In genomic region chr7:158704524-158705233, GRCh38 we compare ENCODE assay signal across 8 cellular contexts. TPM values are rescaled to one million over a fixed set of nuclear protein-coding genes. Genes with fewer than 3 reads are reported as not detected.
DNase-seq lines count a peak whose midpoint lies in the region; ATAC-seq and TF ChIP-seq lines count a peak whose summit lies in the region.

Gene NCAPG2, minus strand, starts transcription at chr7:158704804. Its CDS starts 2,905 bp downstream, at chr7:158701899.

- H3K4me1 ChIP-seq in ovary (ENCODE audit: insufficient read depth), result peaks cover 1% of the 10 kb centered on the region
- peaks cover 0 to 6% of the 10 kb centered on the region in 2 donors for H3K4me1 ChIP-seq in thyroid gland

- H3K27me3 Mint-ChIP-seq in activated naive CD8-positive, alpha-beta T cell treated with anti-CD3 and anti-CD28 coated beads for 36 hours, result no peaks in the 10 kb centered on the region

- no peak for TF ChIP-seq EP300 in ovary (IDR thresholded peaks at IDR 0.05)

- no peaks in the 10 kb centered on the region for H3K36me3 ChIP-seq in ovary
- no peaks in the 10 kb centered on the region for H3K36me3 ChIP-seq in thyroid gland

- peak within 1 kb of the TSS; percentile 90 for H3K27ac Mint-ChIP-seq in activated naive CD8-positive, alpha-beta T cell treated with anti-CD3 and anti-CD28 coated beads for 36 hours

- H3K4me3 Mint-ChIP-seq in activated naive CD8-positive, alpha-beta T cell treated with anti-CD3 and anti-CD28 coated beads for 36 hours, result peak within 1 kb of the TSS; percentile 85

- peaks cover 31% of the 10 kb centered on the region for H3K36me3 Mint-ChIP-seq in activated naive CD8-positive, alpha-beta T cell treated with anti-CD3 and anti-CD28 coated beads for 36 hours

- H3K9me3 ChIP-seq in ovary (no peaks in the 10 kb centered on the region), thyroid gland (no peaks in the 10 kb centered on the region)

- intact Hi-C loops in head of caudate nucleus (cut with DNase I) (loop anchor here (2.0 to 10.0 kb wide), 2 partner anchors 124 to 150 kb away; partner anchors contain the start of genes DYNC2I1 and ESYT2), ovary (cut with DNase I) (loop anchor here in 2 of 4 donors (2.0 to 10.0 kb wide), 3 partner anchors 130 to 273 kb away; no protein-coding TSS in a partner anchor), thyroid gland (cut with DNase I) (loop anchor here (5.0 to 10.0 kb wide), 2 partner anchors 130 to 273 kb away; no protein-coding TSS in a partner anchor)

- H3K27me3 ChIP-seq in ovary, result no peaks in the 10 kb centered on the region
- H3K27me3 ChIP-seq in thyroid gland, result no peaks in the 10 kb centered on the region

- peak; percentile 97 for DNase-seq in NCI-H1105 (lab: John Stamatoyannopoulos, UW)
- peak; percentile 95 for DNase-seq in SKM-1 treated with dmso at 0.1 percent for 144 hours (lab: John Stamatoyannopoulos, UW; ENCODE audit: unreplicated experiment)
- DNase-seq in activated naive CD8-positive, alpha-beta T cell treated with anti-CD3 and anti-CD28 coated beads for 36 hours, result peak; percentile 98
- DNase-seq in head of caudate nucleus, result peak; percentile 93 to 99 (median 98)
- peak; percentile 98 to 99 (median 99) for DNase-seq in ovary
- peak; percentile 99 for DNase-seq in thyroid gland

- H3K4me1 Mint-ChIP-seq in activated naive CD8-positive, alpha-beta T cell treated with anti-CD3 and anti-CD28 coated beads for 36 hours, result peaks cover 33% of the 10 kb centered on the region

- TF ChIP-seq POLR2A in GM10847 (IDR thresholded peaks at IDR 0.05; ENCODE audit: extremely low read depth, insufficient read length) (peak; percentile 93), ovary (IDR thresholded peaks at IDR 0.05) (peak; percentile 96), thyroid gland (IDR thresholded peaks at IDR 0.05) (peak in 1 of 2 donors; percentile 96)

- peak within 1 kb of the TSS; percentile 15 to 84 for H3K27ac ChIP-seq in ovary
- peak within 1 kb of the TSS; percentile 18 to 88 (median 81) for H3K27ac ChIP-seq in thyroid gland

- H3K9me3 Mint-ChIP-seq in activated naive CD8-positive, alpha-beta T cell treated with anti-CD3 and anti-CD28 coated beads for 36 hours, result peaks cover 4% of the 10 kb centered on the region

- peak; percentile 31 to 73 (median 73) for TF ChIP-seq CTCF in ovary (IDR thresholded peaks at IDR 0.05)
- TF ChIP-seq CTCF in thyroid gland (IDR thresholded peaks at IDR 0.05), result peak in 3 of 6 experiments; percentile 37 to 63 (median 42)

- WGBS in ovary, 3 donors, result 0% methylated on average over 65 to 78 of the region's 78 CpGs
- 0 to 2% methylated on average over 19 to 32 of the region's 78 CpGs for WGBS in thyroid gland, 2 donors

- H3K4me3 ChIP-seq in ovary (peak within 1 kb of the TSS; percentile 81), thyroid gland (replicated peaks in 1 of 3) (peak within 1 kb of the TSS; percentile 52 to 89 (median 68))

- peak; percentile 97 for ATAC-seq in HG02623 (IDR thresholded peaks at IDR 0.05; ENCODE audit: unreplicated experiment)

RNA-seq across cellular contexts. Expression of gene NCAPG2, which starts in this region (rescaled TPM):
- 100 to 1,000 TPM; 104 to 108 TPM for total RNA-seq in activated naive CD8-positive, alpha-beta T cell treated with anti-CD3 and anti-CD28 coated beads for 36 hours
- 1 to 10 TPM; 4.2 to 9.3 (median 6.0) TPM for total RNA-seq in ovary
- 1 to 10 TPM; 3.2 to 4.8 TPM for polyA plus RNA-seq in ovary
- 1 to 10 TPM; 6.7 to 8.3 (median 7.7) TPM for total RNA-seq in thyroid gland

Comparison
In these comparisons a context has a peak if more than half of its experiments do, and no peak if none do; other contexts are left out.
1. Peak in every context shown above with its lines: DNase-seq, ATAC-seq, H3K4me3 ChIP-seq and H3K27ac ChIP-seq.
2. RNA of gene NCAPG2 (total RNA-seq): 104 to 108 TPM in activated naive CD8-positive, alpha-beta T cell treated with anti-CD3 and anti-CD28 coated beads for 36 hours; 6.7 to 8.3 TPM in thyroid gland and 4.2 to 9.3 TPM in ovary; every median in the first group is over 10 times any median in the second.